In genomic region chr13:42612021-42612765, GRCh38 we compare ENCODE assay signal across 17 cellular contexts. TPM values are rescaled to one million over a fixed set of nuclear protein-coding genes. Genes with fewer than 3 reads are reported as not detected.
DNase-seq lines count a peak whose midpoint lies in the region; ATAC-seq and TF ChIP-seq lines count a peak whose summit lies in the region.
"Had no signal": no experiment of that assay in that cellular context is flagged by ENCODE, and none has a peak within 500 bp of the region (broad histone marks: within the 10 kb centered on the region; RNA-seq: fewer than 3 reads in every experiment).

No MANE protein-coding gene starts in this region.

- in situ Hi-C loops in mammary epithelial cell (cut with MboI; ENCODE audit: low sequenced_read_pairs in 2 of 2) = no loop called here

- H3K4me1 ChIP-seq in mammary epithelial cell (ENCODE audit: insufficient read depth, low read length) (no peaks in the 10 kb centered on the region), left lung (no peaks in the 10 kb centered on the region)

- H4K20me1 ChIP-seq in mammary epithelial cell (ENCODE audit: insufficient read depth, low read length) = no peaks in the 10 kb centered on the region

- TF ChIP-seq CTCF in MCF 10A (IDR thresholded peaks at IDR 0.05; ENCODE audit: unreplicated experiment) (no peak), mammary epithelial cell (conservative IDR thresholded peaks at IDR 0.05 in 1 of 2, IDR thresholded peaks at IDR 0.05 in 1 of 2; ENCODE audit: extremely low read depth in 1 of 2, insufficient read depth in 1 of 2, low read depth in 1 of 2, low read length in 2 of 2) (no peak), choroid plexus epithelial cell (conservative IDR thresholded peaks at IDR 0.05; ENCODE audit: low read depth, low read length) (no peak), left lung (IDR thresholded peaks at IDR 0.05) (no peak), dorsolateral prefrontal cortex (IDR thresholded peaks at IDR 0.05 in 54 of 56, conservative IDR thresholded peaks at IDR 0.05 in 2 of 56; ENCODE audit: low read depth in 1 of 56, partially characterized antibody in 56 of 56) (no peak)

- H2AFZ ChIP-seq in mammary epithelial cell (ENCODE audit: low read depth, low read length) = no peak overlapping the region

- H3K4me1 Mint-ChIP-seq in MCF 10A (ENCODE audit: insufficient read depth, unreplicated experiment) = peaks cover 5% of the 10 kb centered on the region
- H3K4me1 Mint-ChIP-seq: CD8-positive, alpha-beta memory T cell had no signal

- no peaks in the 10 kb centered on the region for H3K79me2 ChIP-seq in mammary epithelial cell (ENCODE audit: insufficient read depth, low read length)

- peaks cover 7% of the 10 kb centered on the region for H3K9me3 Mint-ChIP-seq in MCF 10A (ENCODE audit: unreplicated experiment)
- H3K9me3 Mint-ChIP-seq: CD8-positive, alpha-beta memory T cell had no signal

- 75% methylated on average over 7 of the region's 7 CpGs for WGBS in mammary epithelial cell (ENCODE audit: low coverage, missing lambda C conversion rate)

- dilution Hi-C loops in mammary epithelial cell (cut with HindIII; ENCODE audit: low sequenced_read_pairs) = no loop called here

- H3K9me3 ChIP-seq in mammary epithelial cell (replicated peaks; ENCODE audit: insufficient read depth, low read length) = no peaks in the 10 kb centered on the region
- H3K9me3 ChIP-seq in left lung = no peaks in the 10 kb centered on the region
- H3K9me3 ChIP-seq: SJSA1 had no signal

- no peaks in the 10 kb centered on the region for H3K36me3 Mint-ChIP-seq in MCF 10A (ENCODE audit: insufficient read depth, unreplicated experiment)
- H3K36me3 Mint-ChIP-seq: CD8-positive, alpha-beta memory T cell had no signal

- BruUV-seq in MCF 10A (replicated peaks; lab: Mats Ljungman, UMichigan) = no TSS peak
- BruUV-seq in mammary epithelial cell (replicated peaks; lab: Mats Ljungman, UMichigan) = no TSS peak

- peak; percentile 61 for DNase-seq in MCF 10A (ENCODE audit: unreplicated experiment)
- no peak for DNase-seq in mammary epithelial cell
- DNase-seq in RPMI8226 = peak; percentile 27
- peak; percentile 66 for DNase-seq in choroid plexus epithelial cell (ENCODE audit: low read depth)
- DNase-seq in left lung = no peak
- DNase-seq in GOT3 (lab: John Stamatoyannopoulos, UW) = no peak
- no peak for DNase-seq in dorsolateral prefrontal cortex
- DNase-seq: C1 segment of cervical spinal cord; CD8-positive, alpha-beta memory T cell; DND-41; MV-4-11; NCI-H187 treated with DMSO at 0.1 percent for 48 hours; NCI-H345; NCI-H526 treated with DMSO at 0.1 percent for 48 hours had no signal

- H3K36me3 ChIP-seq in mammary epithelial cell (ENCODE audit: insufficient read depth, low read length) (no peaks in the 10 kb centered on the region), left lung (no peaks in the 10 kb centered on the region)
- H3K36me3 ChIP-seq: SJSA1 had no signal

- H3K27ac Mint-ChIP-seq in MCF 10A (ENCODE audit: low read depth, unreplicated experiment) = peak overlapping the region; percentile 68

- no peaks in the 10 kb centered on the region for H3K27me3 Mint-ChIP-seq in MCF 10A (ENCODE audit: insufficient read depth, unreplicated experiment)

- H3K4me3 Mint-ChIP-seq in MCF 10A (ENCODE audit: unreplicated experiment) = no peak overlapping the region
- H3K4me3 Mint-ChIP-seq: CD8-positive, alpha-beta memory T cell had no signal

- no peak overlapping the region for H3K4me2 ChIP-seq in mammary epithelial cell (ENCODE audit: insufficient read depth, low read depth, low read length)

- no peaks in the 10 kb centered on the region for H3K27me3 ChIP-seq in mammary epithelial cell (ENCODE audit: insufficient read depth, low read length)
- no peaks in the 10 kb centered on the region for H3K27me3 ChIP-seq in left lung
- peaks cover 0 to 16% (median 0%) of the 10 kb centered on the region in 45 donors for H3K27me3 ChIP-seq in dorsolateral prefrontal cortex
- H3K27me3 ChIP-seq: SJSA1 had no signal

- H3K9ac ChIP-seq in mammary epithelial cell (ENCODE audit: insufficient read depth, low read length) = no peak overlapping the region

- intact Hi-C loops in MCF 10A (cut with micrococcal nuclease) = no loop called here
- intact Hi-C loops in mammary epithelial cell (cut with micrococcal nuclease) = no loop called here
- intact Hi-C loops in left lung (cut with DNase I) = no loop called here
- intact Hi-C loops in dorsolateral prefrontal cortex (cut with DNase I) = no loop called here

- no peak overlapping the region for H3K27ac ChIP-seq in mammary epithelial cell (ENCODE audit: insufficient read depth, low read depth, low read length)
- H3K27ac ChIP-seq in left lung = no peak overlapping the region
- H3K27ac ChIP-seq in dorsolateral prefrontal cortex = no peak overlapping the region
- H3K27ac ChIP-seq: SJSA1 had no signal

- H3K4me3 ChIP-seq in mammary epithelial cell (replicated peaks in 1 of 3; ENCODE audit: insufficient read depth in 1 of 3, low read depth in 2 of 3, low read length in 3 of 3) (no peak overlapping the region), choroid plexus epithelial cell (ENCODE audit: low read depth, low read length) (no peak overlapping the region), left lung (no peak overlapping the region), dorsolateral prefrontal cortex (no peak overlapping the region)
- H3K4me3 ChIP-seq: K562, SJSA1 had no signal

- ATAC-seq in left lung = no peak
- ATAC-seq: K562 had no signal

- CTCF ChIA-PET in MCF 10A (lab: Yijun Ruan, JAX) (interaction anchor here (0.6 to 1.6 kb wide), 2 partner anchors 17 to 218 kb away, joined by 3 to 4 read pairs; no protein-coding TSS in a partner anchor), mammary epithelial cell (lab: Charles Lee; ENCODE audit: low non-redundant PET) (interaction anchor here (0.6 kb wide), 1 partner anchor 192 kb away, joined by 3 read pairs; no protein-coding TSS in a partner anchor)

- POLR2A ChIA-PET in MCF 10A (lab: Yijun Ruan, JAX) = no interaction called here

RNA-seq across cellular contexts. Expression of gene TNFSF11, which starts 38.2 kb away (rescaled TPM):
- total RNA-seq in MCF 10A (2022) = not detected in 2 replicates
- total RNA-seq in mammary epithelial cell = not detected
- polyA plus RNA-seq in mammary epithelial cell = not detected
- not detected for polyA minus RNA-seq in mammary epithelial cell
- total RNA-seq in left lung = 1 to 10 TPM in 1 of 2 donors, not detected in 1; 1.1 TPM
- total RNA-seq in dorsolateral prefrontal cortex = under 1 TPM in 2 of 120 experiments, not detected in 118; 0.28 to 0.64 TPM
- total RNA-seq: G401, K562 had no signal
- polyA plus RNA-seq: K562 had no signal

Comparison
In these comparisons a context has a peak if more than half of its experiments do, and no peak if none do; other contexts are left out.
1. DNase-seq: peak in MCF 10A (single experiment), RPMI8226 (single experiment) and choroid plexus epithelial cell (single experiment); none in mammary epithelial cell (single experiment), left lung (0 of 2), GOT3 (single experiment) and dorsolateral prefrontal cortex (0 of 10).